In the genomic region with DNA sequence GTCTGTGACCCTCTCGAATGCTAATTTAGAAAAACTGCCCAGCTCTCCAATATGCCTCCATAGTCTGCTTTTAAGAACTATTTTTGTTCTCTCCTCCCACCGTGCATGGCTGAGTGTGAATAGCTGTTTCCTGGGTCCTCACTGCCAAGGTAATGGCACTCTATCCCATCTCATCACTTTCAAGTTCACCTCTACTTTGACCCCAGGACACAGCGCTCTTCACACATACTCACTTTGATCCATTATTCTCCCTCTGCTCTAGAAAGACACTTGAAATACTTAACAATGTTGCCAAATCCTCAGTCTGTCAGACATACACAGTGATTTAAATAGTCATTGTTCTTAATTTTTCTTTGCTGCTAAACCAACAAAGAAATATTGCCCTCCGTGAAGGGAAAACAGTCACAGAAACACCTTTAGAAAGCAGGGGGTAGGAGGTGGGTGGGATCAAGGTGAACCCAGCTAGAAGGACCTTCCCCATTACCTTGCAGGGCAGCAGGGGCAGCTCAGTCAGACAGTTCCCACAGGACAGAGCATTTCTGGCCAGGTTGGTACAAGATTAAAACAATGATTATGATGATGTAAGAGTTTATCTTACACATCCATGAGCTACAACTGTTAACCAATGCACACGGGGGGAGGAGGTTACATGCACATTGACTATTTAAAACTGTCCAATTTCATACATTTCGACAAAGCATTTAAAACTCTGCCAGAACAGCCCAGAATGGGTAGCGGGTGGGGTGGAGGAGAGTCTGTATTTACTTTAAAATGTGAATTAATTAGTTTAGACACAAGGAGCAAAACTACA, we compare ENCODE assay signal across 9 cellular contexts. TPM values are rescaled to one million over a fixed set of nuclear protein-coding genes. Genes with fewer than 3 reads are reported as not detected.
DNase-seq lines count a peak whose midpoint lies in the region; ATAC-seq and TF ChIP-seq lines count a peak whose summit lies in the region.
"Had no signal": no experiment of that assay in that cellular context is flagged by ENCODE, and none has a peak within 500 bp of the region (broad histone marks: within the 10 kb centered on the region; RNA-seq: fewer than 3 reads in every experiment).

No MANE protein-coding gene starts in this region.

- H3K4me3 ChIP-seq in AG10803 (ENCODE audit: low read length) (peak overlapping the region; percentile 76), KMS-11 (IDR thresholded peaks at IDR 0.05; ENCODE audit: insufficient read depth, low read depth, low read length) (no peak overlapping the region), colonic mucosa (peak overlapping the region; percentile 78), mucosa of rectum (ENCODE audit: low read length in 2 of 2) (peak overlapping the region; percentile 89 to 91)

- H3K9ac ChIP-seq in KMS-11 = no peak overlapping the region
- peak overlapping the region in 1 of 2 donors; percentile 97 for H3K9ac ChIP-seq in colonic mucosa (ENCODE audit: low read depth in 2 of 2, low read length in 2 of 2)
- peak overlapping the region; percentile 76 to 80 for H3K9ac ChIP-seq in mucosa of rectum (ENCODE audit: low read depth in 1 of 2, low read length in 2 of 2)

- H2AFZ ChIP-seq in KMS-11 (ENCODE audit: low read depth) = no peak overlapping the region

- H3K27ac ChIP-seq in KMS-11 (no peak overlapping the region), colonic mucosa (no peak overlapping the region), mucosa of rectum (ENCODE audit: low read depth in 2 of 2, low read length in 2 of 2) (peak overlapping the region in 1 of 2 donors; percentile 4)

- H3K4me1 ChIP-seq in KMS-11 (ENCODE audit: low read depth, poor library complexity, severe bottlenecking) = peaks cover 18% of the 10 kb centered on the region
- H3K4me1 ChIP-seq in colonic mucosa = peaks cover 6% of the 10 kb centered on the region
- peaks cover 19% of the 10 kb centered on the region in 2 donors for H3K4me1 ChIP-seq in mucosa of rectum (ENCODE audit: control insufficient read depth in 2 of 2, insufficient read depth in 2 of 2, low read length in 2 of 2)

- peak overlapping the region; percentile 88 for H3K4me2 ChIP-seq in KMS-11

- no peak for ATAC-seq in HG03378 (IDR thresholded peaks at IDR 0.05; ENCODE audit: unreplicated experiment)

- TF ChIP-seq CTCF in AG10803 (conservative IDR thresholded peaks at IDR 0.05; ENCODE audit: low read length) (no peak), KMS-11 (conservative IDR thresholded peaks at IDR 0.05; ENCODE audit: low read depth, low read length) (no peak), colonic mucosa (IDR thresholded peaks at IDR 0.05) (no peak)

- H3K9me3 ChIP-seq in colonic mucosa (no peaks in the 10 kb centered on the region), mucosa of rectum (ENCODE audit: control insufficient read depth in 2 of 2, low read length in 2 of 2) (no peaks in the 10 kb centered on the region)

- in situ Hi-C loops in KBM-7 (cut with MboI; ENCODE audit: low pct_unique_long_range_greater_than_20kb, low sequenced_read_pairs) = no loop called here

- H3K27me3 ChIP-seq in KMS-11 (ENCODE audit: insufficient read depth, low read depth) (no peaks in the 10 kb centered on the region), colonic mucosa (no peaks in the 10 kb centered on the region), mucosa of rectum (ENCODE audit: control insufficient read depth in 2 of 2, insufficient read depth in 2 of 2, low read length in 2 of 2) (peaks cover 0 to 3% of the 10 kb centered on the region in 2 donors)

- no peaks in the 10 kb centered on the region for H4K20me1 ChIP-seq in KMS-11 (ENCODE audit: insufficient read depth)

- DNase-seq in AG10803 (ENCODE audit: low read depth) = no peak
- no peak for DNase-seq in colonic mucosa
- no peak for DNase-seq in kidney tubule cell (ENCODE audit: low spot score)
- no peak for DNase-seq in HuH-7 (ENCODE audit: low spot score)
- DNase-seq in KBM-7 = no peak
- DNase-seq: NCI-H2081 had no signal

- intact Hi-C loops in colonic mucosa (cut with DNase I) = loop anchor here (5.0 kb wide), 2 partner anchors 42 to 172 kb away; no protein-coding TSS in a partner anchor

- H3K79me2 ChIP-seq in KMS-11 (ENCODE audit: insufficient read depth, low read depth) = peaks cover 5% of the 10 kb centered on the region; the same call in 1 of the 2 replicates

- H3K36me3 ChIP-seq in KMS-11 (ENCODE audit: insufficient read depth) = no peaks in the 10 kb centered on the region
- no peaks in the 10 kb centered on the region for H3K36me3 ChIP-seq in colonic mucosa
- no peaks in the 10 kb centered on the region for H3K36me3 ChIP-seq in mucosa of rectum (ENCODE audit: control insufficient read depth in 2 of 2, insufficient read depth in 2 of 2, low read length in 2 of 2)

RNA-seq across cellular contexts. Expression of a gene that starts 2.4 kb away (rescaled TPM):
- total RNA-seq in colonic mucosa = 10 to 100 TPM; 85.7 to 89.5 TPM
